Comparison of ENCODE assay signal across 1 cellular context in the genomic region with DNA sequence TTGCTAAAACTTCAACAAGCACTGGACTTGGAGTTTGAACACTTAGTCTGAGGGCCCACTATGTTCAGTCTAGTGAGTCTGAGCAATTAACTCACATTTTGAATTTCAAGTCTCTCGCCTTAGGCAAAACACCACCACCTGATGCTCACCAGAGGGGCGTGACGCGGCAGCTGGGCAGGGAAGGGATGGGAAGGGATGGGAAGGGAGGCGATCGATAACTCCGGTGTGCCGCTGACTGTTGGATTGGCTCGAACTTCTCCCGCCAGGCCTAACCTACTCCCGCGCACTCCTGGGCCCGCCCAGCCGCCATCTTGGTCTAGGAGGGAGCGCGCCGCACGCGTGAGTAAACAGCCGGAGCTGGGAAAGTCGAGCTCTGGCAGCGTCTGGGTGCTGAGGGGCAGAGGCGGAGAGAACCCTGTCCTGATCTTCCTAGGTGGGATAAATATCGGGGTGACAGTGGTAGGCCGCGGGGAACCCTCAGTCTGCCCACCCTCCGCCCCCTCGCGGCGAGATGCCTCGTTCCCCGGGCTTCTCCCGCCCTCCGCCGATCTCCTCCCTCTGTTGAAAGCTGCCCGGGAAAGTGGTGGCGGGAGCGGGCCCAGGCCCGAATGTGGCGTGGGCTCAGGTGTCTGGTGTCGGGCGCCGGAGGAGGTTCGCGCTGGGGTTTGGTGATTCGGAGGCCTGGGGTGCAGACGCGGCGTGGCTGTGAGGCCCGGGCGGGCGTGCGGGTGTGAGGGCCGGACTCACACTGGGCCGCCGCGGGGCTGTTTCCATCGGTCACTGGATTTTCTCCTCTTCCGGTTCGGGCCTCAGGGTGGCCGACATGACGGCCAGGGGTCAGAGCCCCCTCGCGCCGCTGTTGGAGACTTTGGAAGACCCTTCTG.
TF ChIP-seq lines count a peak whose summit lies in the region.

RIF1 (plus strand) TSS at position 302 of the 884 bp plus-strand sequence; CDS start at position 824, 522 bp downstream.

TF ChIP-seq in HCT116, 20 proteins besides CTCF, POLR2A, EP300 and RAD21 (continued from another document):
- TF ChIP-seq, protein P1, sequence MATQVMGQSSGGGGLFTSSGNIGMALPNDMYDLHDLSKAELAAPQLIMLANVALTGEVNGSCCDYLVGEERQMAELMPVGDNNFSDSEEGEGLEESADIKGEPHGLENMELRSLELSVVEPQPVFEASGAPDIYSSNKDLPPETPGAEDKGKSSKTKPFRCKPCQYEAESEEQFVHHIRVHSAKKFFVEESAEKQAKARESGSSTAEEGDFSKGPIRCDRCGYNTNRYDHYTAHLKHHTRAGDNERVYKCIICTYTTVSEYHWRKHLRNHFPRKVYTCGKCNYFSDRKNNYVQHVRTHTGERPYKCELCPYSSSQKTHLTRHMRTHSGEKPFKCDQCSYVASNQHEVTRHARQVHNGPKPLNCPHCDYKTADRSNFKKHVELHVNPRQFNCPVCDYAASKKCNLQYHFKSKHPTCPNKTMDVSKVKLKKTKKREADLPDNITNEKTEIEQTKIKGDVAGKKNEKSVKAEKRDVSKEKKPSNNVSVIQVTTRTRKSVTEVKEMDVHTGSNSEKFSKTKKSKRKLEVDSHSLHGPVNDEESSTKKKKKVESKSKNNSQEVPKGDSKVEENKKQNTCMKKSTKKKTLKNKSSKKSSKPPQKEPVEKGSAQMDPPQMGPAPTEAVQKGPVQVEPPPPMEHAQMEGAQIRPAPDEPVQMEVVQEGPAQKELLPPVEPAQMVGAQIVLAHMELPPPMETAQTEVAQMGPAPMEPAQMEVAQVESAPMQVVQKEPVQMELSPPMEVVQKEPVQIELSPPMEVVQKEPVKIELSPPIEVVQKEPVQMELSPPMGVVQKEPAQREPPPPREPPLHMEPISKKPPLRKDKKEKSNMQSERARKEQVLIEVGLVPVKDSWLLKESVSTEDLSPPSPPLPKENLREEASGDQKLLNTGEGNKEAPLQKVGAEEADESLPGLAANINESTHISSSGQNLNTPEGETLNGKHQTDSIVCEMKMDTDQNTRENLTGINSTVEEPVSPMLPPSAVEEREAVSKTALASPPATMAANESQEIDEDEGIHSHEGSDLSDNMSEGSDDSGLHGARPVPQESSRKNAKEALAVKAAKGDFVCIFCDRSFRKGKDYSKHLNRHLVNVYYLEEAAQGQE (IDR thresholded peaks at IDR 0.05; ENCODE audit: low read depth): no peak
- TF ChIP-seq ELF1 (IDR thresholded peaks at IDR 0.05; ENCODE audit: borderline replicate concordance, low read depth): no peak; the same call in 1 of the 2 replicates
- peak; percentile 98 for TF ChIP-seq ZFX (IDR thresholded peaks at IDR 0.05)
- TF ChIP-seq, protein P2, sequence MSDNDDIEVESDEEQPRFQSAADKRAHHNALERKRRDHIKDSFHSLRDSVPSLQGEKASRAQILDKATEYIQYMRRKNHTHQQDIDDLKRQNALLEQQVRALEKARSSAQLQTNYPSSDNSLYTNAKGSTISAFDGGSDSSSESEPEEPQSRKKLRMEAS (IDR thresholded peaks at IDR 0.05): peak; percentile 95
- TF ChIP-seq, protein P3, sequence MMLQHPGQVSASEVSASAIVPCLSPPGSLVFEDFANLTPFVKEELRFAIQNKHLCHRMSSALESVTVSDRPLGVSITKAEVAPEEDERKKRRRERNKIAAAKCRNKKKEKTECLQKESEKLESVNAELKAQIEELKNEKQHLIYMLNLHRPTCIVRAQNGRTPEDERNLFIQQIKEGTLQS (IDR thresholded peaks at IDR 0.05): no peak
- peak; percentile 89 for TF ChIP-seq CBX3 (IDR thresholded peaks at IDR 0.05; ENCODE audit: low read depth)
- TF ChIP-seq TCF7L2 (IDR thresholded peaks at IDR 0.05; ENCODE audit: borderline replicate concordance, extremely low read depth, insufficient read depth, insufficient read length): no peak
- TF ChIP-seq YY1 (IDR thresholded peaks at IDR 0.05; ENCODE audit: extremely low read depth, insufficient replicate concordance, low read depth, low read length): peak; percentile 98
- TF ChIP-seq EGR1 (IDR thresholded peaks at IDR 0.05; ENCODE audit: low read depth): peak; percentile 86
- TF ChIP-seq, protein P4, sequence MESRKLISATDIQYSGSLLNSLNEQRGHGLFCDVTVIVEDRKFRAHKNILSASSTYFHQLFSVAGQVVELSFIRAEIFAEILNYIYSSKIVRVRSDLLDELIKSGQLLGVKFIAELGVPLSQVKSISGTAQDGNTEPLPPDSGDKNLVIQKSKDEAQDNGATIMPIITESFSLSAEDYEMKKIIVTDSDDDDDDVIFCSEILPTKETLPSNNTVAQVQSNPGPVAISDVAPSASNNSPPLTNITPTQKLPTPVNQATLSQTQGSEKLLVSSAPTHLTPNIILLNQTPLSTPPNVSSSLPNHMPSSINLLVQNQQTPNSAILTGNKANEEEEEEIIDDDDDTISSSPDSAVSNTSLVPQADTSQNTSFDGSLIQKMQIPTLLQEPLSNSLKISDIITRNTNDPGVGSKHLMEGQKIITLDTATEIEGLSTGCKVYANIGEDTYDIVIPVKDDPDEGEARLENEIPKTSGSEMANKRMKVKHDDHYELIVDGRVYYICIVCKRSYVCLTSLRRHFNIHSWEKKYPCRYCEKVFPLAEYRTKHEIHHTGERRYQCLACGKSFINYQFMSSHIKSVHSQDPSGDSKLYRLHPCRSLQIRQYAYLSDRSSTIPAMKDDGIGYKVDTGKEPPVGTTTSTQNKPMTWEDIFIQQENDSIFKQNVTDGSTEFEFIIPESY (IDR thresholded peaks at IDR 0.05; ENCODE audit: extremely low read depth, insufficient replicate concordance, low read length): peak; percentile 43
- no peak for TF ChIP-seq FOSL1 (IDR thresholded peaks at IDR 0.05; ENCODE audit: low read depth)
- TF ChIP-seq SIN3A (IDR thresholded peaks at IDR 0.05; ENCODE audit: low read depth): no peak
- no peak for TF ChIP-seq EZH2 (IDR thresholded peaks at IDR 0.05)
- TF ChIP-seq CEBPB (IDR thresholded peaks at IDR 0.05; ENCODE audit: low read depth): no peak
- TF ChIP-seq JUND (IDR thresholded peaks at IDR 0.05): no peak
TF ChIP-seq in HCT116: peak in this region for 9.
